ENCODE assay signal across 8 cellular contexts in the genomic region with DNA sequence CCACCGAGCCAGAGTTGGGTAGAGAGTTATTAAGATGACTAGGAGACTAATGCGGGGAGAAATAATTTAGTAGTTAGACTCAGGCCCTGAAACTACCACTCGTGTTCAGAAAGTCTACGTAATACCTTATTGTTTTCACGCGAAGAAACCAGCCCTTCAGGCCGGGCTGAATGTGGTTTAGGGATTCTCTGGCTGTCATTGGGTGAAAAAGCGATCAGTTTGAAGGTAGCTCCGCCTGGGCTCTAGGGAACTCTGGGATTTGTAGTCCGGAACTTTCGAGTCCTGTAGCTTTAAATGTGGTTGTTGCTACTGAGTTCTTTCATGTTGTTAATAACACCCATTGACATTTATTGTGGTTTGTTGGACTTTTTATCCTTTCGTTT. TPM values are rescaled to one million over a fixed set of nuclear protein-coding genes. Genes with fewer than 3 reads are reported as not detected.
A peak's percentile ranks its signal among the peaks of the same experiment; 100 is the strongest.
DNase-seq lines count a peak whose midpoint lies in the region; ATAC-seq and TF ChIP-seq lines count a peak whose summit lies in the region.

No MANE protein-coding gene starts in this region.

- peak overlapping the region; percentile 95 for H3K27ac ChIP-seq in fibroblast of lung (ENCODE audit: insufficient read depth, low read length)

- H3K27me3 Mint-ChIP-seq in IgD-negative memory B cell (no peaks in the 10 kb centered on the region), naive B cell (no peaks in the 10 kb centered on the region)
- no peaks in the 10 kb centered on the region for H3K27me3 Mint-ChIP-seq in activated T-cell treated with anti-CD3 and anti-CD28 coated beads, Interleukin-2, amount 50 U/mL, for 72 hours (ENCODE audit: low read depth)

- TF ChIP-seq CTCF in fibroblast of lung (conservative IDR thresholded peaks at IDR 0.05 in 1 of 2, IDR thresholded peaks at IDR 0.05 in 1 of 2; ENCODE audit: low read depth in 1 of 2, low read length in 2 of 2), result no peak

- DNase-seq in DMS 273 treated with DMSO at 0.1 percent for 48 hours (lab: John Stamatoyannopoulos, UW), result peak; percentile 94
- peak; percentile 91 for DNase-seq in OCI-M1 (lab: John Stamatoyannopoulos, UW)
- DNase-seq in activated T-cell treated with anti-CD3 and anti-CD28 coated beads, Interleukin-2, amount 50 U/mL, for 72 hours, result peak; percentile 82 to 84
- peak; percentile 95 to 97 for DNase-seq in fibroblast of lung (ENCODE audit: low read depth in 2 of 2)
- DNase-seq in naive B cell, result peak; percentile 87
- DNase-seq in stimulated activated effector memory CD8-positive, alpha-beta T cell treated with anti-CD3 and anti-CD28 coated beads, Interleukin-12 subunit alpha, Interleukin-12 subunit beta, amount 100 ng/mL, for 72 hours (ENCODE audit: low spot score in 2 of 2), result no peak

- H3K36me3 ChIP-seq in fibroblast of lung (ENCODE audit: control insufficient read depth, insufficient read depth, low read length), result no peaks in the 10 kb centered on the region

- H3K4me1 Mint-ChIP-seq in IgD-negative memory B cell, result peaks cover 5 to 25% (median 9%) of the 10 kb centered on the region in 3 donors
- H3K4me1 Mint-ChIP-seq in activated T-cell treated with anti-CD3 and anti-CD28 coated beads, Interleukin-2, amount 50 U/mL, for 72 hours (ENCODE audit: low read depth), result peaks cover 56% of the 10 kb centered on the region
- peaks cover 13 to 42% (median 13%) of the 10 kb centered on the region in 3 donors for H3K4me1 Mint-ChIP-seq in naive B cell
- peaks cover 17% of the 10 kb centered on the region for H3K4me1 Mint-ChIP-seq in stimulated activated effector memory CD8-positive, alpha-beta T cell treated with anti-CD3 and anti-CD28 coated beads, Interleukin-12 subunit alpha, Interleukin-12 subunit beta, amount 100 ng/mL, for 72 hours

- peak overlapping the region; percentile 84 to 99 (median 96) for H3K4me3 Mint-ChIP-seq in IgD-negative memory B cell
- peak overlapping the region; percentile 84 to 94 for H3K4me3 Mint-ChIP-seq in activated T-cell treated with anti-CD3 and anti-CD28 coated beads, Interleukin-2, amount 50 U/mL, for 72 hours
- peak overlapping the region; percentile 82 to 100 (median 94) for H3K4me3 Mint-ChIP-seq in naive B cell
- H3K4me3 Mint-ChIP-seq in stimulated activated effector memory CD8-positive, alpha-beta T cell treated with anti-CD3 and anti-CD28 coated beads, Interleukin-12 subunit alpha, Interleukin-12 subunit beta, amount 100 ng/mL, for 72 hours, result peak overlapping the region; percentile 74

- peak overlapping the region; percentile 62 to 94 (median 67) for H3K4me3 ChIP-seq in fibroblast of lung (replicated peaks in 1 of 4; ENCODE audit: control extremely low read depth in 1 of 4, insufficient read depth in 1 of 4, low read depth in 3 of 4, low read length in 4 of 4)

- H3K36me3 Mint-ChIP-seq in IgD-negative memory B cell (peaks cover 4% of the 10 kb centered on the region), naive B cell (peaks cover under 1 to 4% of the 10 kb centered on the region in 2 donors)
- peaks cover 2 to 3% of the 10 kb centered on the region in 2 donors for H3K36me3 Mint-ChIP-seq in activated T-cell treated with anti-CD3 and anti-CD28 coated beads, Interleukin-2, amount 50 U/mL, for 72 hours (ENCODE audit: insufficient read depth in 2 of 2)
- H3K36me3 Mint-ChIP-seq in stimulated activated effector memory CD8-positive, alpha-beta T cell treated with anti-CD3 and anti-CD28 coated beads, Interleukin-12 subunit alpha, Interleukin-12 subunit beta, amount 100 ng/mL, for 72 hours, result peaks cover 42% of the 10 kb centered on the region

- H2AFZ ChIP-seq in fibroblast of lung (ENCODE audit: low read length), result peak overlapping the region; percentile 90

- H3K4me1 ChIP-seq in fibroblast of lung (ENCODE audit: control insufficient read depth, extremely low read depth, insufficient read depth, low read length), result no peaks in the 10 kb centered on the region

- peak overlapping the region; percentile 98 for H3K4me2 ChIP-seq in fibroblast of lung (ENCODE audit: extremely low read depth, insufficient read depth, low read length)

- no peaks in the 10 kb centered on the region for H3K27me3 ChIP-seq in fibroblast of lung (ENCODE audit: control insufficient read depth, insufficient read depth, low read length)

- no peaks in the 10 kb centered on the region for H4K20me1 ChIP-seq in fibroblast of lung (ENCODE audit: control insufficient read depth, extremely low read depth, insufficient read depth, low read length)

- no peaks in the 10 kb centered on the region for H3K9me3 ChIP-seq in fibroblast of lung (ENCODE audit: control insufficient read depth, insufficient read depth, low read depth, low read length)

- peak overlapping the region; percentile 76 for H3K9ac ChIP-seq in fibroblast of lung (ENCODE audit: insufficient read depth, low read length)

- H3K79me2 ChIP-seq in fibroblast of lung (ENCODE audit: control insufficient read depth, insufficient read depth, low read length), result peaks cover 12% of the 10 kb centered on the region

- H3K9me3 Mint-ChIP-seq in IgD-negative memory B cell (no peaks in the 10 kb centered on the region), naive B cell (no peaks in the 10 kb centered on the region)
- no peaks in the 10 kb centered on the region for H3K9me3 Mint-ChIP-seq in activated T-cell treated with anti-CD3 and anti-CD28 coated beads, Interleukin-2, amount 50 U/mL, for 72 hours
- H3K9me3 Mint-ChIP-seq in stimulated activated effector memory CD8-positive, alpha-beta T cell treated with anti-CD3 and anti-CD28 coated beads, Interleukin-12 subunit alpha, Interleukin-12 subunit beta, amount 100 ng/mL, for 72 hours, result no peaks in the 10 kb centered on the region

- H3K27ac Mint-ChIP-seq in IgD-negative memory B cell (peak overlapping the region; percentile 87 to 99 (median 98)), naive B cell (peak overlapping the region; percentile 97 to 100 (median 99))
- peak overlapping the region; percentile 81 for H3K27ac Mint-ChIP-seq in activated T-cell treated with anti-CD3 and anti-CD28 coated beads, Interleukin-2, amount 50 U/mL, for 72 hours
- H3K27ac Mint-ChIP-seq in stimulated activated effector memory CD8-positive, alpha-beta T cell treated with anti-CD3 and anti-CD28 coated beads, Interleukin-12 subunit alpha, Interleukin-12 subunit beta, amount 100 ng/mL, for 72 hours, result peak overlapping the region; percentile 93

- ATAC-seq in GM21576 (IDR thresholded peaks at IDR 0.05; ENCODE audit: unreplicated experiment) (peak; percentile 54), naive B cell (ENCODE audit: low read depth in 2 of 2) (peak; percentile 58 to 59)
- ATAC-seq in activated T-cell treated with anti-CD3 and anti-CD28 coated beads, Interleukin-2, amount 50 U/mL, for 72 hours (replicated peaks in 1 of 2), result peak; percentile 68 to 71
- peak; percentile 78 for ATAC-seq in stimulated activated effector memory CD8-positive, alpha-beta T cell treated with anti-CD3 and anti-CD28 coated beads, Interleukin-12 subunit alpha, Interleukin-12 subunit beta, amount 100 ng/mL, for 72 hours

RNA-seq across cellular contexts. Expression of a gene that starts 0.5 kb away (rescaled TPM):
- polyA plus RNA-seq in IgD-negative memory B cell, result 15.2 TPM
- total RNA-seq in activated T-cell treated with anti-CD3 and anti-CD28 coated beads, Interleukin-2, amount 50 U/mL, for 72 hours, result 10 to 100 TPM; 18.1 to 23.5 TPM
- total RNA-seq in fibroblast of lung, result 11.1 and 13.9 TPM in 2 replicates
- 7.3 and 7.7 TPM in 2 replicates for polyA plus RNA-seq in fibroblast of lung
- 5.5 and 6.1 TPM in 2 replicates for polyA plus RNA-seq in fibroblast of lung (2012)
- polyA minus RNA-seq in fibroblast of lung (ENCODE audit: low replicate concordance), result 0.70 and 1.5 TPM in 2 replicates
- polyA plus RNA-seq in naive B cell (ENCODE audit: low read depth in 6 of 6), result 10 to 100 TPM; 12.5 to 24.4 (median 21.2) TPM

Comparison
In these comparisons a context has a peak if more than half of its experiments do, and no peak if none do; other contexts are left out.
1. DNase-seq: peak in DMS 273 treated with DMSO at 0.1 percent for 48 hours (single experiment), OCI-M1 (single experiment), activated T-cell treated with anti-CD3 and anti-CD28 coated beads, Interleukin-2, amount 50 U/mL, for 72 hours (2 of 2), fibroblast of lung (2 of 2) and naive B cell (single experiment); none in stimulated activated effector memory CD8-positive, alpha-beta T cell treated with anti-CD3 and anti-CD28 coated beads, Interleukin-12 subunit alpha, Interleukin-12 subunit beta, amount 100 ng/mL, for 72 hours (0 of 2).
2. Peak in every context shown above with its lines, with median percentiles within 50 percentile points of each other: ATAC-seq, H3K27ac Mint-ChIP-seq and H3K4me3 Mint-ChIP-seq.